Comparison of ENCODE assay signal across 27 cellular contexts in the genomic region with DNA sequence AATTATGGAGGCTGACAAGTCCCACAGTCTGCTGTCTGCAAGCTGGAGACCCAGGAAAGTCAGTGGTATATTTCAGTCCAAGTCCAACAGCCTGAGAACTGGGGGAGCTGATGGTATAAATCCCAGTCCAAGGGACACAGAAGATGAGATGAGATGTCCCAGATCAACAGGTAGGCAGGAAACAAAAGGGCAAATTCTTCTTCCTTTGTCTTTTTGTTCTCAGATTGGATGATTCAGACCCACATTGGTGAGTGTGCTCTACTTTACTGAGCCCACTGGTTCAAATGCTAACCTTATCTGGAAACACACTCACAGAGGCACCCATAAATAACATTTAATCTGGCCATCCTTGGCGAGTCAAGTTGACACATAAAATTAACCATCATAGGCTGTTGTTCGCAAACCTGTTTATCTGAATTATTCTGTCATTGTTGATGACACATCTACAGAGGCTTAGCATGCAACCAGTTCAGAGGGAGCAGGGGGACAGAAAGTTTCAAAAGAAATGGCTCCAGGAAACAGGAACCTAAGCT.
A peak's percentile ranks its signal among the peaks of the same experiment; 100 is the strongest.
DNase-seq lines count a peak whose midpoint lies in the region; ATAC-seq, FAIRE-seq and TF ChIP-seq lines count a peak whose summit lies in the region.
"Had no signal": no experiment of that assay in that cellular context is flagged by ENCODE, and none has a peak within 500 bp of the region (broad histone marks: within the 10 kb centered on the region; RNA-seq: fewer than 3 reads in every experiment).

No MANE protein-coding gene starts in this region.

- H3K9me3 ChIP-seq in H1 (ENCODE audit: insufficient read depth in 2 of 2, low read depth in 1 of 2, low read length in 1 of 2) (no peaks in the 10 kb centered on the region), stomach (no peaks in the 10 kb centered on the region), PC-9 (ENCODE audit: insufficient read depth, low read depth) (no peaks in the 10 kb centered on the region)
- H3K9me3 ChIP-seq in CD8-positive, alpha-beta T cell (ENCODE audit: low read length), result no peaks in the 10 kb centered on the region
- H3K9me3 ChIP-seq: BLaER1, Caco-2, HAP-1, SK-N-SH had no signal

- no peak overlapping the region for H4K5ac ChIP-seq in H1 (ENCODE audit: insufficient read length, low read depth, low read length)

- peaks cover 10% of the 10 kb centered on the region for H3K9me3 Mint-ChIP-seq in mesothelial cell of epicardium
- H3K9me3 Mint-ChIP-seq in CD8-positive, alpha-beta T cell, result no peaks in the 10 kb centered on the region
- H3K9me3 Mint-ChIP-seq: CD4-positive, alpha-beta T cell had no signal

- no peak overlapping the region for H2BK120ac ChIP-seq in H1 (replicated peaks; ENCODE audit: low read depth, low read length)

- H3K9ac ChIP-seq in H1 (replicated peaks in 1 of 4; ENCODE audit: extremely low read depth in 1 of 4, low read depth in 3 of 4, low read length in 3 of 4), result no peak overlapping the region
- H3K9ac ChIP-seq: BLaER1, GM23248, SK-N-SH had no signal

- POLR2A ChIA-PET in H1 (lab: Charles Lee; ENCODE audit: partially characterized antibody) (no interaction called here), PC-9 (lab: Charles Lee; ENCODE audit: unreplicated experiment) (no interaction called here)
- POLR2A ChIA-PET in CD8-positive, alpha-beta T cell (lab: Charles Lee), result no interaction called here

- no peak overlapping the region for H3K23ac ChIP-seq in H1 (ENCODE audit: insufficient read length)

- H3K14ac ChIP-seq in H1 (ENCODE audit: insufficient read length), result no peak overlapping the region

- TF ChIP-seq POLR2A in H1 (IDR thresholded peaks at IDR 0.05; ENCODE audit: control extremely low read depth in 1 of 2, low read depth in 2 of 2, low read length in 2 of 2) (no peak), stomach (IDR thresholded peaks at IDR 0.05) (no peak)

- H3K4me1 ChIP-seq in H1 (replicated peaks in 1 of 4; ENCODE audit: control insufficient read depth in 3 of 4, insufficient read depth in 4 of 4, low read length in 3 of 4) (no peaks in the 10 kb centered on the region), stomach (no peaks in the 10 kb centered on the region), PC-9 (replicated peaks; ENCODE audit: insufficient read depth) (no peaks in the 10 kb centered on the region)
- H3K4me1 ChIP-seq in CD8-positive, alpha-beta T cell (ENCODE audit: insufficient read depth, low read length), result no peaks in the 10 kb centered on the region
- H3K4me1 ChIP-seq: Caco-2, HAP-1 had no signal

- no peak for ATAC-seq in CD8-positive, alpha-beta T cell
- no peak for ATAC-seq in HG03521 (IDR thresholded peaks at IDR 0.05; ENCODE audit: unreplicated experiment)
- ATAC-seq: GM12878, HepG2, PC-3 had no signal

- TF ChIP-seq EP300 in H1 (IDR thresholded peaks at IDR 0.05; ENCODE audit: borderline replicate concordance in 1 of 2, low read depth in 2 of 2, low read length in 2 of 2) (no peak), stomach (IDR thresholded peaks at IDR 0.05) (no peak)

- CTCF ChIA-PET in H1 (lab: Charles Lee; ENCODE audit: partially characterized antibody) (interaction anchor here (0.9 kb wide), 1 partner anchor 44 kb away, joined by 3 read pairs; no protein-coding TSS in a partner anchor), PC-9 (lab: Charles Lee) (no interaction called here)
- CTCF ChIA-PET in CD8-positive, alpha-beta T cell (lab: Charles Lee), result no interaction called here

- no peaks in the 10 kb centered on the region for H3F3A ChIP-seq in PC-9 (ENCODE audit: insufficient read depth, low read depth)

- H2BK12ac ChIP-seq in H1 (ENCODE audit: low read depth, low read length), result no peak overlapping the region

- no peak for FAIRE-seq in H1 (lab: Jason Lieb, UNC)
- FAIRE-seq: GM12878, HepG2 had no signal

- no peak overlapping the region for H2BK15ac ChIP-seq in H1 (ENCODE audit: low read length)

- H3K4me2 ChIP-seq in H1 (ENCODE audit: insufficient read depth in 1 of 2, low read depth in 2 of 2, low read length in 2 of 2) (no peak overlapping the region), PC-9 (no peak overlapping the region)
- H3K4me2 ChIP-seq: BLaER1, SK-N-SH had no signal

- no peak overlapping the region for H2BK5ac ChIP-seq in H1 (ENCODE audit: low read depth, low read length)

- no peaks in the 10 kb centered on the region for H3K79me1 ChIP-seq in H1 (ENCODE audit: low read depth, low read length)

- no peaks in the 10 kb centered on the region for H3K9me2 ChIP-seq in PC-9 (ENCODE audit: insufficient read depth)
- H3K9me2 ChIP-seq: SK-N-SH had no signal

- no TSS peak for BruUV-seq in PC-9 (replicated peaks; lab: Mats Ljungman, UMichigan)

- H3K27me3 ChIP-seq in H1 (replicated peaks in 1 of 4; ENCODE audit: control insufficient read depth in 3 of 4, extremely low read depth in 1 of 4, insufficient read depth in 3 of 4, low read length in 3 of 4), result no peaks in the 10 kb centered on the region; a peak in 1 of 7 replicates
- H3K27me3 ChIP-seq in CD8-positive, alpha-beta T cell (ENCODE audit: insufficient read depth, low read length), result no peaks in the 10 kb centered on the region
- no peaks in the 10 kb centered on the region for H3K27me3 ChIP-seq in stomach
- H3K27me3 ChIP-seq in PC-9 (ENCODE audit: insufficient read depth, low read depth), result peaks cover 32% of the 10 kb centered on the region
- H3K27me3 ChIP-seq: BLaER1 had no signal

- 95% methylated on average over 2 of the region's 2 CpGs; no CpG with 5 or more reads in 1 of the 2 experiments for WGBS in H1 (ENCODE audit: extremely low coverage in 1 of 2, insufficient coverage in 1 of 2, insufficient read length in 1 of 2, insufficient replicate concordance in 2 of 2, low coverage in 1 of 2, low lambda C conversion rate in 2 of 2, missing lambda C conversion rate in 1 of 2), 2 experiments
- WGBS in stomach, 5 donors, result 77 to 86% (median 80%) methylated on average over 2 of the region's 2 CpGs

- H4K8ac ChIP-seq in H1 (ENCODE audit: extremely low read depth, insufficient read depth, low read length), result no peak overlapping the region

- H4K20me1 ChIP-seq in H1 (replicated peaks in 1 of 2; ENCODE audit: control insufficient read depth in 1 of 2, insufficient read depth in 2 of 2, low read length in 2 of 2), result no peaks in the 10 kb centered on the region
- no peaks in the 10 kb centered on the region for H4K20me1 ChIP-seq in PC-9 (ENCODE audit: insufficient read depth)
- H4K20me1 ChIP-seq: BLaER1 had no signal

- TF ChIP-seq RAD21 in H1 (IDR thresholded peaks at IDR 0.05 in 1 of 2, conservative IDR thresholded peaks at IDR 0.05 in 1 of 2; ENCODE audit: low read depth in 2 of 2, low read length in 2 of 2), result no peak

- H3K36me3 Mint-ChIP-seq in mesothelial cell of epicardium, result no peaks in the 10 kb centered on the region
- no peaks in the 10 kb centered on the region for H3K36me3 Mint-ChIP-seq in CD8-positive, alpha-beta T cell

- H3K36me3 ChIP-seq in H1 (ENCODE audit: control insufficient read depth in 2 of 4, insufficient read depth in 4 of 4, low read length in 3 of 4) (no peaks in the 10 kb centered on the region), stomach (no peaks in the 10 kb centered on the region), PC-9 (ENCODE audit: low read depth) (no peaks in the 10 kb centered on the region)
- H3K36me3 ChIP-seq in CD8-positive, alpha-beta T cell (ENCODE audit: insufficient read depth, low read length), result no peaks in the 10 kb centered on the region
- H3K36me3 ChIP-seq: BLaER1, HAP-1 had no signal

- peak overlapping the region; percentile 35 for H3K27ac Mint-ChIP-seq in mesothelial cell of epicardium
- H3K27ac Mint-ChIP-seq in CD8-positive, alpha-beta T cell, result no peak overlapping the region
- H3K27ac Mint-ChIP-seq: CD4-positive, alpha-beta T cell had no signal

- H3K23me2 ChIP-seq in H1 (ENCODE audit: low read depth, low read length), result no peaks in the 10 kb centered on the region

- no peak overlapping the region for H4K91ac ChIP-seq in H1 (replicated peaks; ENCODE audit: insufficient read length, low read length)

- no peak overlapping the region for H3K27ac ChIP-seq in H1 (ENCODE audit: low read depth, low read length)
- no peak overlapping the region for H3K27ac ChIP-seq in CD8-positive, alpha-beta T cell (ENCODE audit: low read depth, low read length)
- no peak overlapping the region for H3K27ac ChIP-seq in stomach
- no peak overlapping the region for H3K27ac ChIP-seq in PC-9
- H3K27ac ChIP-seq: BLaER1, GM23248, HL-60, RWPE1 had no signal

- intact Hi-C loops in CD8-positive, alpha-beta T cell (cut with DNase I, micrococcal nuclease), result no loop called here
- intact Hi-C loops in stomach (cut with DNase I; ENCODE audit: low total_unique reads), result no loop called here
- intact Hi-C loops in PC-9 (cut with micrococcal nuclease; ENCODE audit: unreplicated experiment), result no loop called here

- H2AK5ac ChIP-seq in H1 (ENCODE audit: low read depth, low read length), result no peak overlapping the region

- DNase-seq in OCI-M2 (lab: John Stamatoyannopoulos, UW; ENCODE audit: unreplicated experiment), result peak; percentile 3
- no peak for DNase-seq in H1 (ENCODE audit: low read depth in 1 of 2, low spot score in 2 of 2)
- no peak for DNase-seq in mesothelial cell of epicardium (ENCODE audit: low spot score in 2 of 2, unreplicated experiment in 2 of 2)
- DNase-seq in CD8-positive, alpha-beta T cell, result no peak
- DNase-seq in stomach, result no peak
- DNase-seq in PC-9, result no peak
- DNase-seq: ACHN; Caco-2; CD4-positive, alpha-beta T cell; DMS 273 treated with DMSO at 0.1 percent for 48 hours; DND-41; GM23248; KBM-7; NCI-H1092; NCI-H146; NCI-H2029 treated with DMSO at 0.1 percent for 48 hours; NCI-H526; PC-3; SHP77 treated with DMSO at 0.1 percent for 48 hours; SK-N-SH had no signal

- H3K4me3 ChIP-seq in H1 (ENCODE audit: extremely low read depth in 1 of 4, insufficient read depth in 2 of 4, low read depth in 3 of 4, low read length in 4 of 4), result no peak overlapping the region
- no peak overlapping the region for H3K4me3 ChIP-seq in CD8-positive, alpha-beta T cell (ENCODE audit: low read depth, low read length)
- no peak overlapping the region for H3K4me3 ChIP-seq in stomach
- H3K4me3 ChIP-seq in PC-9, result no peak overlapping the region
- H3K4me3 ChIP-seq: BLaER1, GM12878, GM23248, HAP-1 had no signal

- TF ChIP-seq CTCF in H1 (IDR thresholded peaks at IDR 0.05; ENCODE audit: control extremely low read depth in 1 of 3, insufficient read depth in 1 of 3, low read depth in 1 of 3, low read length in 3 of 3), result no peak
- TF ChIP-seq CTCF in mesothelial cell of epicardium (IDR thresholded peaks at IDR 0.05; ENCODE audit: unreplicated experiment), result no peak
- TF ChIP-seq CTCF in CD8-positive, alpha-beta T cell (IDR thresholded peaks at IDR 0.05), result no peak
- TF ChIP-seq CTCF in stomach (IDR thresholded peaks at IDR 0.05), result no peak
- no peak for TF ChIP-seq CTCF in PC-9 (conservative IDR thresholded peaks at IDR 0.05)

- peaks cover 30% of the 10 kb centered on the region for H3K4me1 Mint-ChIP-seq in mesothelial cell of epicardium
- no peaks in the 10 kb centered on the region for H3K4me1 Mint-ChIP-seq in CD8-positive, alpha-beta T cell (ENCODE audit: low read depth)

- H3K27me3 Mint-ChIP-seq in mesothelial cell of epicardium (ENCODE audit: low read depth), result peaks cover 20% of the 10 kb centered on the region
- peaks cover 18% of the 10 kb centered on the region for H3K27me3 Mint-ChIP-seq in CD8-positive, alpha-beta T cell (ENCODE audit: low read depth)

- no peak overlapping the region for H2BK20ac ChIP-seq in H1 (ENCODE audit: low read length)

- no peak overlapping the region for H3K18ac ChIP-seq in H1 (ENCODE audit: extremely low read depth, low read length)

- H2AFZ ChIP-seq in H1 (ENCODE audit: low read length) (0 out of 2 replicates have a peak overlapping the region, but pooled peaks have one; percentile 15), PC-9 (no peak overlapping the region)
- H2AFZ ChIP-seq: GM23248 had no signal

- H3K56ac ChIP-seq in H1 (replicated peaks; ENCODE audit: insufficient read length, low read depth, low read length), result no peak overlapping the region

- H3K79me2 ChIP-seq in H1 (ENCODE audit: control insufficient read depth in 1 of 2, insufficient read depth in 2 of 2, low read length in 2 of 2) (no peaks in the 10 kb centered on the region), PC-9 (ENCODE audit: low read depth) (no peaks in the 10 kb centered on the region)

- no peak overlapping the region for H3K4ac ChIP-seq in H1 (replicated peaks; ENCODE audit: insufficient read length, low read depth, low read length)

- no peak overlapping the region for H3K4me3 Mint-ChIP-seq in mesothelial cell of epicardium
- H3K4me3 Mint-ChIP-seq in CD8-positive, alpha-beta T cell, result no peak overlapping the region
- H3K4me3 Mint-ChIP-seq: CD4-positive, alpha-beta T cell had no signal
